ENCODE assay signal across 7 cellular contexts in the genomic region with DNA sequence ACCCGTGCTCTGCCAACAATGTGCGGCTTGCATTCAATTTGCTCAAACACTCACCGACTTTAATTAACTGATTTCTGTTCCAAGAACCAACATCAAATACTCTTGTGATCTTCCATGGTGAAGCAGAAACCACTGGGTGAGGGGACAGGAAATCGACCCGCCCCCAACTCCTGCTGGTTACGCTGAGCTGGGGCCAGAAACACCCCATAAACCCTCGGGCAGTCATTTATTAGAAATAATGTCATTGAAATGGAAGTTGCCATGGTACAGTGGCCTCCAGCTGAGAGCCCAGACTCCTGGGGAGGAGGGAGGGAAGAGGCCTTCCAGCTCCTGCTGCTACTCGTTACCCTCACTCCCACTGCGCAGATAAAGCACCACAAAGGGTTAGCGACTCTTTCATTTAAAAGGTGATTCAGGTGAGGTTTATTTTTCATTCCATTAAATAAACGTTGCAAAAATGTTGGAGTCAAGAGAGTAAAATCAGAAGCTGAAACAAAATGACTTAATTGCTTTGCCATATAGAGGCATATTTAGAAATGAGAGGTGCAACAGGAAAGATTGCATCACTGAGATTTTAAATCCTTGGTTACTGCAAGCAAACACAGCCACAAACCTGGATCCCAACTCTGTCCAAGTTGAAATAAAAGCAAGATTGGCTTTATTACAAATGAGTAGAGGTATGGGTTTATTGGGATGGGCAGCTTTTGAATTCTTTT.
A peak's percentile ranks its signal among the peaks of the same experiment; 100 is the strongest.
DNase-seq lines count a peak whose midpoint lies in the region; ATAC-seq, FAIRE-seq and TF ChIP-seq lines count a peak whose summit lies in the region.
"Not testable (repeated sequence)": the region's sequence is repeated elsewhere in the genome, so short reads cannot be mapped to it uniquely, and the experiment has no call there.

No MANE protein-coding gene starts in this region.

- H3K9me3 Mint-ChIP-seq in astrocyte (ENCODE audit: unreplicated experiment); neural progenitor cell: not testable (repeated sequence)

- H3K27me3 Mint-ChIP-seq in astrocyte (ENCODE audit: low read depth, unreplicated experiment), result not testable (repeated sequence)
- peaks cover 10% of the 10 kb centered on the region for H3K27me3 Mint-ChIP-seq in neural progenitor cell (ENCODE audit: insufficient read depth, low read depth)

- peak; percentile 30 for DNase-seq in Daoy (ENCODE audit: low read depth)
- peak; percentile 77 for DNase-seq in NCI-H146 treated with DMSO at 0.1 percent for 48 hours (lab: John Stamatoyannopoulos, UW; ENCODE audit: unreplicated experiment)
- DNase-seq in astrocyte (ENCODE audit: low read depth); neural progenitor cell (ENCODE audit: low spot score): not testable (repeated sequence)

- H3K4me1 Mint-ChIP-seq in astrocyte (ENCODE audit: low read depth, unreplicated experiment) (peaks cover 16% of the 10 kb centered on the region), neural progenitor cell (peaks cover 37% of the 10 kb centered on the region)

- H3K4me3 ChIP-seq in HUES6 (ENCODE audit: low read depth, low read length), result peak overlapping the region; percentile 29
- H3K4me3 ChIP-seq in astrocyte (ENCODE audit: insufficient read depth, low read depth, low read length); neural progenitor cell: not testable (repeated sequence)

- H3K36me3 ChIP-seq in HUES6 (ENCODE audit: control insufficient read depth, insufficient read depth, low read length); astrocyte (ENCODE audit: insufficient read depth, low read length); neural progenitor cell: not testable (repeated sequence)

- FAIRE-seq in astrocyte (lab: Jason Lieb, UNC), result not testable (repeated sequence)
- FAIRE-seq in islet of Langerhans (lab: Jason Lieb, UNC), result peak; percentile 97

- H3F3A ChIP-seq in neural progenitor cell (ENCODE audit: low read depth), result not testable (repeated sequence)

- H3K79me2 ChIP-seq in astrocyte (ENCODE audit: insufficient read depth, low read length); neural progenitor cell (ENCODE audit: low read depth): not testable (repeated sequence)

- not testable (repeated sequence) for TF ChIP-seq CTCF in astrocyte (IDR thresholded peaks at IDR 0.05; ENCODE audit: insufficient read depth, low read depth, low read length); neural progenitor cell (IDR thresholded peaks at IDR 0.05)

- not testable (repeated sequence) for H3K4me3 Mint-ChIP-seq in astrocyte (ENCODE audit: unreplicated experiment)
- H3K4me3 Mint-ChIP-seq in neural progenitor cell, result peak overlapping the region; percentile 6

- not testable (repeated sequence) for H3K36me3 Mint-ChIP-seq in astrocyte (ENCODE audit: low read depth, unreplicated experiment); neural progenitor cell

- H3K4me1 ChIP-seq in HUES6 (ENCODE audit: control insufficient read depth, insufficient read depth, low read length) (peaks cover 17% of the 10 kb centered on the region), neural progenitor cell (peaks cover 11% of the 10 kb centered on the region)
- not testable (repeated sequence) for H3K4me1 ChIP-seq in astrocyte (ENCODE audit: insufficient read depth, low read length)

- peak overlapping the region; percentile 29 for H3K9ac ChIP-seq in HUES6 (ENCODE audit: low read length)
- not testable (repeated sequence) for H3K9ac ChIP-seq in astrocyte (ENCODE audit: low read length); neural progenitor cell

- H3K4me2 ChIP-seq in astrocyte (ENCODE audit: low read length) (peak overlapping the region; percentile 41), neural progenitor cell (peak overlapping the region; percentile 38)

- not testable (repeated sequence) for H2AFZ ChIP-seq in astrocyte (ENCODE audit: low read depth, low read length)
- peak overlapping the region; percentile 72 for H2AFZ ChIP-seq in neural progenitor cell (replicated peaks)

- H3K27ac ChIP-seq in HUES6 (ENCODE audit: low read depth, low read length); astrocyte (ENCODE audit: low read depth, low read length); neural progenitor cell: not testable (repeated sequence)

- peaks cover 14% of the 10 kb centered on the region for H3K27me3 ChIP-seq in HUES6 (ENCODE audit: control insufficient read depth, insufficient read depth, low read length)
- H3K27me3 ChIP-seq in astrocyte (ENCODE audit: insufficient read depth, low read length); neural progenitor cell: not testable (repeated sequence)

- peak; percentile 43 for ATAC-seq in SK-N-SH treated with all-trans-retinoic acid at 6 μM for 48 hours

- H3K9me3 ChIP-seq in HUES6 (ENCODE audit: control insufficient read depth, insufficient read depth, low read depth, low read length); astrocyte (ENCODE audit: insufficient read depth, low read depth, low read length); neural progenitor cell (ENCODE audit: low read depth): not testable (repeated sequence)

- H4K20me1 ChIP-seq in astrocyte (ENCODE audit: insufficient read depth, low read length); neural progenitor cell (ENCODE audit: low read depth): not testable (repeated sequence)

- H3K27ac Mint-ChIP-seq in astrocyte (ENCODE audit: unreplicated experiment) (peak overlapping the region; percentile 59), neural progenitor cell (peak overlapping the region; percentile 50)
